In genomic region chr16:51553314-51553713, GRCh38 we compare ENCODE assay signal across 19 cellular contexts.
A peak's percentile ranks its signal among the peaks of the same experiment; 100 is the strongest.
DNase-seq lines count a peak whose midpoint lies in the region; ATAC-seq, FAIRE-seq and TF ChIP-seq lines count a peak whose summit lies in the region.
"Had no signal": no experiment of that assay in that cellular context is flagged by ENCODE, and none has a peak within 500 bp of the region (broad histone marks: within the 10 kb centered on the region; RNA-seq: fewer than 3 reads in every experiment).

No MANE protein-coding gene starts in this region.

- H2AFZ ChIP-seq in mesenchymal stem cell (ENCODE audit: low read depth, low read length): no peak overlapping the region
- H2AFZ ChIP-seq: GM23248 had no signal

- no peak for TF ChIP-seq RAD21 in A549 (conservative IDR thresholded peaks at IDR 0.05 in 1 of 2, IDR thresholded peaks at IDR 0.05 in 1 of 2)

- H3K27ac ChIP-seq in A549: peak overlapping the region; percentile 16 to 86; a peak in 1 of 6 replicates
- no peak overlapping the region for H3K27ac ChIP-seq in mesenchymal stem cell (ENCODE audit: low read length, poor library complexity, severe bottlenecking)
- H3K27ac ChIP-seq: GM23248, KMS-11, SK-N-MC had no signal

- no peak overlapping the region for H3K23ac ChIP-seq in mesenchymal stem cell (ENCODE audit: low read length in 2 of 2)

- H2BK5ac ChIP-seq in mesenchymal stem cell (ENCODE audit: low read depth, low read length, poor library complexity, severe bottlenecking): no peak overlapping the region

- no peak for ATAC-seq in A549

- no peak overlapping the region for H2AK5ac ChIP-seq in mesenchymal stem cell (ENCODE audit: low read length, severe bottlenecking)

- peak overlapping the region; percentile 56 for H4K91ac ChIP-seq in mesenchymal stem cell (ENCODE audit: low read length)

- no peak overlapping the region for H2BK15ac ChIP-seq in mesenchymal stem cell (ENCODE audit: low read depth, poor library complexity, severe bottlenecking)

- DNase-seq in A549 (ENCODE audit: low read depth in 1 of 2, low spot score in 1 of 2) (no peak), NCI-H510A (lab: John Stamatoyannopoulos, UW) (peak; percentile 38), epithelial cell of esophagus (ENCODE audit: low read depth) (peak; percentile 99), mesenchymal stem cell (no peak), DMS53 treated with DMSO at 0.1 percent for 48 hours (lab: John Stamatoyannopoulos, UW; ENCODE audit: unreplicated experiment) (no peak), frontal cortex (ENCODE audit: low spot score in 2 of 2) (no peak), NCI-H1694 (lab: John Stamatoyannopoulos, UW) (no peak), NCI-H2196 treated with DMSO at 0.1 percent for 48 hours (lab: John Stamatoyannopoulos, UW; ENCODE audit: unreplicated experiment) (no peak)
- DNase-seq: DMS53, GM23248, MG63, NCI-H1092 treated with DMSO at 0.1 percent for 48 hours, NCI-H187, NCI-H226 had no signal

- peak overlapping the region in 1 of 2 experiments; percentile 66 for H3K4ac ChIP-seq in mesenchymal stem cell (ENCODE audit: low read depth in 1 of 2, low read length in 2 of 2)

- TF ChIP-seq EP300 in A549 (IDR thresholded peaks at IDR 0.05): no peak

- peak overlapping the region; percentile 49 to 59 for H2BK12ac ChIP-seq in mesenchymal stem cell (ENCODE audit: low read length in 2 of 2)

- no peaks in the 10 kb centered on the region for H3K79me1 ChIP-seq in mesenchymal stem cell (replicated peaks; ENCODE audit: low read length, poor library complexity, severe bottlenecking)

- H2BK120ac ChIP-seq in mesenchymal stem cell (ENCODE audit: low read depth, low read length): no peak overlapping the region

- peaks cover 21% of the 10 kb centered on the region for H3K4me1 ChIP-seq in A549
- H3K4me1 ChIP-seq in mesenchymal stem cell (ENCODE audit: control insufficient read depth, insufficient read depth, low read depth, low read length): peaks cover 3% of the 10 kb centered on the region

- CTCF ChIA-PET in A549 (lab: Yijun Ruan, JAX): interaction anchor here (1.7 kb wide), 1 partner anchor 9 kb away, joined by 5 read pairs; no protein-coding TSS in a partner anchor

- POLR2A ChIA-PET in A549 (lab: Yijun Ruan, JAX): interaction anchor here (0.5 kb wide), 1 partner anchor 133 kb away, joined by 3 read pairs; no protein-coding TSS in a partner anchor

- no peak overlapping the region for H3K14ac ChIP-seq in mesenchymal stem cell (ENCODE audit: low read length in 2 of 2)

- H3K9ac ChIP-seq in mesenchymal stem cell (ENCODE audit: low read length): peak overlapping the region; percentile 23
- H3K9ac ChIP-seq: GM23248, KMS-11 had no signal

- H3K36me3 ChIP-seq in mesenchymal stem cell (ENCODE audit: control insufficient read depth in 1 of 2, insufficient read depth in 2 of 2, low read depth in 1 of 2, low read length in 2 of 2): no peaks in the 10 kb centered on the region
- H3K36me3 ChIP-seq: MG63 had no signal

- 84% methylated on average over 2 of the region's 2 CpGs for WGBS in A549 (ENCODE audit: missing lambda C conversion rate)
- WGBS in mesenchymal stem cell: 98% methylated on average over 2 of the region's 2 CpGs

- FAIRE-seq in A549 (lab: Jason Lieb, UNC): no peak
- no peak for FAIRE-seq in frontal cortex (lab: Jason Lieb, UNC)
- FAIRE-seq: A204.1, GM12891, GM19239 had no signal

- H3K27me3 ChIP-seq in mesenchymal stem cell (ENCODE audit: control insufficient read depth in 1 of 2, insufficient read depth in 1 of 2, low read length in 2 of 2): no peaks in the 10 kb centered on the region
- H3K27me3 ChIP-seq: MG63 had no signal

- no peak for TF ChIP-seq POLR2A in A549 (IDR thresholded peaks at IDR 0.05; ENCODE audit: low read length)

- H4K8ac ChIP-seq in mesenchymal stem cell (ENCODE audit: low read length): no peak overlapping the region

- TF ChIP-seq CTCF in A549 (IDR thresholded peaks at IDR 0.05): no peak
- no peak for TF ChIP-seq CTCF in epithelial cell of esophagus (IDR thresholded peaks at IDR 0.05; ENCODE audit: insufficient read depth, low read depth, low read length, missing control alignments)

- peak overlapping the region; percentile 5 to 24 for H3K18ac ChIP-seq in mesenchymal stem cell (ENCODE audit: low read depth in 1 of 2, low read length in 2 of 2)

- H3K4me2 ChIP-seq in A549: no peak overlapping the region
- H3K4me2 ChIP-seq in mesenchymal stem cell (ENCODE audit: low read length, poor library complexity, severe bottlenecking): no peak overlapping the region
- H3K4me2 ChIP-seq: KMS-11 had no signal

- no peak overlapping the region for H3K4me3 ChIP-seq in A549
- no peak overlapping the region for H3K4me3 ChIP-seq in epithelial cell of esophagus (ENCODE audit: low read length)
- H3K4me3 ChIP-seq in mesenchymal stem cell (ENCODE audit: insufficient read depth in 1 of 2, low read depth in 1 of 2, low read length in 2 of 2): no peak overlapping the region
- H3K4me3 ChIP-seq: GM23248, MG63, SK-N-MC had no signal

- no peaks in the 10 kb centered on the region for H3K9me3 ChIP-seq in A549
- H3K9me3 ChIP-seq in mesenchymal stem cell (ENCODE audit: control insufficient read depth, low read length): no peaks in the 10 kb centered on the region
- H3K9me3 ChIP-seq: MG63 had no signal

TF ChIP-seq in A549, 52 proteins besides CTCF, POLR2A, EP300 and RAD21:
- no peak for TF ChIP-seq BHLHE40 (IDR thresholded peaks at IDR 0.05; ENCODE audit: low read depth, low read length)
- no peak for TF ChIP-seq MAFK (IDR thresholded peaks at IDR 0.05; ENCODE audit: partially characterized antibody)
- no peak for TF ChIP-seq ZC3H11A (IDR thresholded peaks at IDR 0.05)
- TF ChIP-seq NR3C1 (IDR thresholded peaks at IDR 0.05): no peak
- no peak for TF ChIP-seq CHD2 (IDR thresholded peaks at IDR 0.05; ENCODE audit: low read length, partially characterized antibody)

Comparison
In these comparisons a context has a peak if more than half of its experiments do, and no peak if none do; other contexts are left out.
1. DNase-seq: peak in NCI-H510A (single experiment) and epithelial cell of esophagus (single experiment); none in A549 (0 of 2), mesenchymal stem cell (single experiment), DMS53 treated with DMSO at 0.1 percent for 48 hours (single experiment), frontal cortex (0 of 2), NCI-H1694 (single experiment) and NCI-H2196 treated with DMSO at 0.1 percent for 48 hours (single experiment).